In genomic region chr2:96808176-96808837, GRCh38 we compare ENCODE assay signal across 1 cellular context.
TF ChIP-seq lines count a peak whose summit lies in the region.

No MANE protein-coding gene starts in this region.

TF ChIP-seq in HepG2, 621 proteins besides CTCF, POLR2A, EP300 and RAD21:
- TF ChIP-seq CEBPB (IDR thresholded peaks at IDR 0.05; ENCODE audit: borderline replicate concordance, low read depth, low read length) (peak; percentile 73; the same call in 1 of the 2 replicates), ZBTB34 (CRISPR knock-in tag; IDR thresholded peaks at IDR 0.05) (no peak)
